22 cellular contexts compared by ENCODE assay signal in the genomic region with DNA sequence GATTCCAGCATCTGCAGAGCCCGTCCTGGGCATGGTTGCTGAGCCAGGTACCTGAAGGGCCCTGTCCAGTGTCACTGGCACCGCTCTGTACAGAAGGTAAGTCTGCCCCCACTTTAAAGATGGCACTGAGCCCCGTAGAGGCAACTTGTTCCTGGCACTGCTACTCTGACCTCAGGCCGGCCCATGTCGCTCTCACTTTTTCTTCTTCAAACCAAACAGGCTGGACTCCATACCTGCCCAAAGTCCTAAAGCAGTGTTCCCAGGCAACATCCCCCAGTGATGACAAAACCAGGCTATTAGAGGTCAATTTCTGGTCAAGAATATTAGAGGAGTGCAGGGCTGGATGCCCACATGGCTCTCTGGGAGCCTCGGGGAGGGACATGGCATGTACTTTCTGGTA. TPM values are rescaled to one million over a fixed set of nuclear protein-coding genes. Genes with fewer than 3 reads are reported as not detected.
DNase-seq lines count a peak whose midpoint lies in the region; ATAC-seq and TF ChIP-seq lines count a peak whose summit lies in the region.
"Had no signal": no experiment of that assay in that cellular context is flagged by ENCODE, and none has a peak within 500 bp of the region (broad histone marks: within the 10 kb centered on the region; RNA-seq: fewer than 3 reads in every experiment).

No MANE protein-coding gene starts in this region.

- WGBS in right lobe of liver (ENCODE audit: insufficient coverage, low coverage, low lambda C conversion rate, missing lambda C conversion rate): 28% methylated on average over 3 of the region's 6 CpGs

- H3K27me3 Mint-ChIP-seq in WTC11 (ENCODE audit: low read depth) (peaks cover 2% of the 10 kb centered on the region; the same call in 1 of the 2 replicates), progenitor cell of endocrine pancreas (peaks cover 35% of the 10 kb centered on the region)

- H3K27me3 ChIP-seq in right lobe of liver (no peaks in the 10 kb centered on the region), uterus (no peaks in the 10 kb centered on the region)
- H3K27me3 ChIP-seq: BE2C; BLaER1 treated with 17β-estradiol and CSF1 and Interleukin-3, amounts not matched to agents 10 nM and 100 nM had no signal

- TF ChIP-seq POLR2A in right lobe of liver (IDR thresholded peaks at IDR 0.05) (no peak), uterus (IDR thresholded peaks at IDR 0.05) (no peak)

- CTCF ChIA-PET in WTC11 (lab: Charles Lee): interaction anchor here (1.1 to 10.1 kb wide), 3 partner anchors 38 to 153 kb away, joined by 5 to 267 read pairs (median 166); a partner anchor contains a TSS

- POLR2A ChIA-PET in WTC11 (lab: Charles Lee): no interaction called here

- DNase-seq in WTC11 (ENCODE audit: low spot score) (no peak), left lobe of liver (ENCODE audit: low spot score) (peak; percentile 93), right lobe of liver (peak; percentile 44 to 92 (median 82)), progenitor cell of endocrine pancreas (ENCODE audit: low spot score, unreplicated experiment) (no peak), uterus (no peak), C1 segment of cervical spinal cord (lab: John Stamatoyannopoulos, UW) (no peak)
- DNase-seq: 8988T; ACHN; AML-193; BE2C; Calu3; CD4-positive, alpha-beta memory T cell; COR-L47; DMS53; DMS79 treated with DMSO at 0.1 percent for 48 hours; GF-D8; HFFc6 had no signal

- H3K4me3 Mint-ChIP-seq in WTC11 (no peak overlapping the region), progenitor cell of endocrine pancreas (ENCODE audit: low read depth) (no peak overlapping the region)
- H3K4me3 Mint-ChIP-seq: GM23338, HFFc6 had no signal

- H3K9me3 Mint-ChIP-seq in WTC11: no peaks in the 10 kb centered on the region
- H3K9me3 Mint-ChIP-seq in progenitor cell of endocrine pancreas (ENCODE audit: low read depth): no peaks in the 10 kb centered on the region
- H3K9me3 Mint-ChIP-seq: GM23338, HFFc6 had no signal

- intact Hi-C loops in right lobe of liver (cut with DNase I): loop anchor here (5.0 kb wide), 2 partner anchors 109 to 154 kb away; a partner anchor contains a TSS
- intact Hi-C loops in uterus (cut with DNase I; ENCODE audit: low total_unique reads): no loop called here

- H3K4me3 ChIP-seq in right lobe of liver (no peak overlapping the region), uterus (no peak overlapping the region)
- H3K4me3 ChIP-seq: A549; BLaER1 treated with 17β-estradiol and CSF1 and Interleukin-3, amounts not matched to agents 10 nM and 100 nM; GM23338; HAP-1 had no signal

- H3K27ac Mint-ChIP-seq in WTC11 (peak overlapping the region; percentile 57; the same call in 1 of the 2 replicates), progenitor cell of endocrine pancreas (peak overlapping the region; percentile 45)
- H3K27ac Mint-ChIP-seq: GM23338, HFFc6 had no signal

- H3K36me3 Mint-ChIP-seq in WTC11: no peaks in the 10 kb centered on the region
- H3K36me3 Mint-ChIP-seq in progenitor cell of endocrine pancreas (ENCODE audit: insufficient read depth): no peaks in the 10 kb centered on the region
- H3K36me3 Mint-ChIP-seq: CD4-positive, alpha-beta memory T cell had no signal

- peaks cover 2 to 65% (median 35%) of the 10 kb centered on the region in 4 donors for H3K4me1 ChIP-seq in right lobe of liver
- H3K4me1 ChIP-seq in uterus: no peaks in the 10 kb centered on the region
- H3K4me1 ChIP-seq: A549, HAP-1 had no signal

- H3K4me1 Mint-ChIP-seq in WTC11: peaks cover 6% of the 10 kb centered on the region
- H3K4me1 Mint-ChIP-seq in progenitor cell of endocrine pancreas (ENCODE audit: low read depth): peaks cover 8% of the 10 kb centered on the region

- no peaks in the 10 kb centered on the region for H3K36me3 ChIP-seq in right lobe of liver
- H3K36me3 ChIP-seq in uterus: no peaks in the 10 kb centered on the region
- H3K36me3 ChIP-seq: BE2C; BLaER1 treated with 17β-estradiol and CSF1 and Interleukin-3, amounts not matched to agents 10 nM and 100 nM; HAP-1 had no signal

- ATAC-seq in WTC11 (no peak), left lobe of liver (peak; percentile 50), right lobe of liver (peak; percentile 14 to 57 (median 46)), HG03097 (IDR thresholded peaks at IDR 0.05; ENCODE audit: low FRiP score, unreplicated experiment) (no peak)
- ATAC-seq: A549, GM23338 had no signal

- H3K9me3 ChIP-seq in right lobe of liver (no peaks in the 10 kb centered on the region), uterus (no peaks in the 10 kb centered on the region)
- H3K9me3 ChIP-seq: A549; BE2C; BLaER1 treated with 17β-estradiol and CSF1 and Interleukin-3, amounts not matched to agents 10 nM and 100 nM; HAP-1 had no signal

- TF ChIP-seq CTCF in WTC11 (IDR thresholded peaks at IDR 0.05) (no peak), right lobe of liver (IDR thresholded peaks at IDR 0.05) (no peak), progenitor cell of endocrine pancreas (IDR thresholded peaks at IDR 0.05; ENCODE audit: unreplicated experiment) (no peak), uterus (IDR thresholded peaks at IDR 0.05) (no peak)

- H3K27ac ChIP-seq in right lobe of liver (peak overlapping the region; percentile 10 to 84 (median 56)), uterus (no peak overlapping the region)
- H3K27ac ChIP-seq: A549; BLaER1 treated with 17β-estradiol and CSF1 and Interleukin-3, amounts not matched to agents 10 nM and 100 nM had no signal

TF ChIP-seq in WTC11, 78 proteins besides CTCF, POLR2A, EP300 and RAD21:
- TF ChIP-seq RORB (CRISPR knock-in tag; IDR thresholded peaks at IDR 0.05): no peak
TF ChIP-seq in WTC11: peak in this region for 0.

RNA-seq across cellular contexts. Expression of a gene that starts 46.6 kb away (rescaled TPM):
- total RNA-seq in WTC11 (2021): 129 to 134 TPM (median 129 TPM) in 3 replicates
- 26.6 TPM for total RNA-seq in left lobe of liver
- total RNA-seq in right lobe of liver: 10 to 100 TPM; 18.6 to 43.5 (median 24.4) TPM
- total RNA-seq in progenitor cell of endocrine pancreas: 40.9 and 43.9 TPM in 2 replicates
- 10 to 100 TPM in 2 of 4 donors, 1 to 10 TPM in 2; 6.7 to 29.7 (median 17.3) TPM for total RNA-seq in uterus

Comparison
In these comparisons a context has a peak if more than half of its experiments do, and no peak if none do; other contexts are left out.
1. ATAC-seq: peak in left lobe of liver (single experiment) and right lobe of liver (4 of 4); none in WTC11 (single experiment) and HG03097 (single experiment).
2. DNase-seq: peak in left lobe of liver (single experiment) and right lobe of liver (3 of 3); none in WTC11 (single experiment), progenitor cell of endocrine pancreas (single experiment), uterus (0 of 2) and C1 segment of cervical spinal cord (0 of 14).
3. H3K27ac ChIP-seq: peak in right lobe of liver (3 of 3); none in uterus (0 of 2).